22 cellular contexts compared by ENCODE assay signal in genomic region chr11:75602916-75603315, GRCh38. TPM values are rescaled to one million over a fixed set of nuclear protein-coding genes. Genes with fewer than 3 reads are reported as not detected.
DNase-seq lines count a peak whose midpoint lies in the region; ATAC-seq and TF ChIP-seq lines count a peak whose summit lies in the region.
"Had no signal": no experiment of that assay in that cellular context is flagged by ENCODE, and none has a peak within 500 bp of the region (broad histone marks: within the 10 kb centered on the region; RNA-seq: fewer than 3 reads in every experiment).

No MANE protein-coding gene starts in this region.

- no peaks in the 10 kb centered on the region for H3K36me3 ChIP-seq in ACC112 (ENCODE audit: insufficient read depth, low read length)
- H3K36me3 ChIP-seq: right atrium auricular region, WERI-Rb-1 had no signal

- no peaks in the 10 kb centered on the region for H3K27me3 ChIP-seq in ACC112 (ENCODE audit: insufficient read depth, low read length)
- H3K27me3 ChIP-seq: body of pancreas, right atrium auricular region had no signal

- H3K4me3 ChIP-seq in ACC112 (ENCODE audit: low read depth, low read length) = no peak overlapping the region
- H3K4me3 ChIP-seq: body of pancreas, GM12878, right atrium auricular region had no signal

- H3K36me3 Mint-ChIP-seq in HFFc6 (ENCODE audit: low read depth) (no peaks in the 10 kb centered on the region), glutamatergic neuron (ENCODE audit: unreplicated experiment) (peaks cover 18% of the 10 kb centered on the region)
- H3K36me3 Mint-ChIP-seq: stimulated activated memory B cell treated with anti-CD40 and anti-IgM and Interleukin-4, amounts not matched to agents 10 μg/mL and 1 μg/mL and 100 μg/mL, for 72 hours; T-cell had no signal

- no peak for ATAC-seq in HG02870 (IDR thresholded peaks at IDR 0.05; ENCODE audit: unreplicated experiment)
- ATAC-seq in GM19328 (IDR thresholded peaks at IDR 0.05; ENCODE audit: unreplicated experiment) = no peak
- ATAC-seq in GM18861 (IDR thresholded peaks at IDR 0.05; ENCODE audit: unreplicated experiment) = no peak
- ATAC-seq: body of pancreas; GM12878; stimulated activated memory B cell treated with anti-CD40 and anti-IgM and Interleukin-4, amounts not matched to agents 10 μg/mL and 1 μg/mL and 100 μg/mL, for 72 hours; T-cell had no signal

- H3K4me1 Mint-ChIP-seq in HFFc6 (ENCODE audit: low read depth) (peaks cover 31% of the 10 kb centered on the region), glutamatergic neuron (ENCODE audit: low read depth, unreplicated experiment) (peaks cover 24% of the 10 kb centered on the region)
- H3K4me1 Mint-ChIP-seq: stimulated activated memory B cell treated with anti-CD40 and anti-IgM and Interleukin-4, amounts not matched to agents 10 μg/mL and 1 μg/mL and 100 μg/mL, for 72 hours; T-cell had no signal

- H3K9me3 Mint-ChIP-seq in HFFc6 = no peaks in the 10 kb centered on the region
- H3K9me3 Mint-ChIP-seq in glutamatergic neuron (ENCODE audit: unreplicated experiment) = peaks cover 6% of the 10 kb centered on the region
- H3K9me3 Mint-ChIP-seq: activated naive CD4-positive, alpha-beta T cell treated with anti-CD3 and anti-CD28 coated beads for 36 hours; stimulated activated memory B cell treated with anti-CD40 and anti-IgM and Interleukin-4, amounts not matched to agents 10 μg/mL and 1 μg/mL and 100 μg/mL, for 72 hours; T-cell had no signal

- DNase-seq in HFFc6 (no peak), SW480 (ENCODE audit: low spot score) (peak; percentile 33), glutamatergic neuron (no peak), NCI-H82 treated with DMSO at 0.1 percent for 48 hours (lab: John Stamatoyannopoulos, UW; ENCODE audit: unreplicated experiment) (no peak)
- DNase-seq: activated CD4-positive, alpha-beta T cell treated with anti-CD3 and anti-CD28 coated beads, Interleukin-2, amount 50 U/mL, for 4 hours; activated naive CD4-positive, alpha-beta T cell treated with anti-CD3 and anti-CD28 coated beads for 36 hours; activated T-cell treated with anti-CD3 and anti-CD28 coated beads for 4 hours; body of pancreas; GF-D8; NCI-H1436 treated with DMSO at 0.1 percent for 48 hours; occipital lobe; RPMI8226; stimulated activated CD4-positive, alpha-beta T cell treated with anti-CD3 and anti-CD28 coated beads, Interleukin-15, amount 100 ng/mL, for 24 hours; T-cell; WERI-Rb-1 had no signal

- H3K27ac ChIP-seq in ACC112 (ENCODE audit: low read depth, low read length) = peak overlapping the region; percentile 93
- H3K27ac ChIP-seq: right atrium auricular region, WERI-Rb-1 had no signal

- H3K27me3 Mint-ChIP-seq in HFFc6 (ENCODE audit: insufficient read depth) = peaks cover 14% of the 10 kb centered on the region
- H3K27me3 Mint-ChIP-seq in glutamatergic neuron (ENCODE audit: unreplicated experiment) = peaks cover 11% of the 10 kb centered on the region

- TF ChIP-seq CTCF in HFFc6 (IDR thresholded peaks at IDR 0.05) (no peak), glutamatergic neuron (IDR thresholded peaks at IDR 0.05; ENCODE audit: partially characterized antibody, unreplicated experiment) (no peak)

- H3K4me1 ChIP-seq in ACC112 (ENCODE audit: control insufficient read depth, insufficient read depth, low read length, unreplicated experiment) = peaks cover 29% of the 10 kb centered on the region
- H3K4me1 ChIP-seq: body of pancreas, right atrium auricular region had no signal

- no peaks in the 10 kb centered on the region for H3K79me2 ChIP-seq in ACC112 (ENCODE audit: control insufficient read depth, insufficient read depth, low read length, unreplicated experiment)

- peak overlapping the region; percentile 63; the same call in 1 of the 2 replicates for H3K27ac Mint-ChIP-seq in HFFc6
- H3K27ac Mint-ChIP-seq in glutamatergic neuron (ENCODE audit: unreplicated experiment) = peak overlapping the region; percentile 74
- H3K27ac Mint-ChIP-seq: activated naive CD4-positive, alpha-beta T cell treated with anti-CD3 and anti-CD28 coated beads for 36 hours; stimulated activated memory B cell treated with anti-CD40 and anti-IgM and Interleukin-4, amounts not matched to agents 10 μg/mL and 1 μg/mL and 100 μg/mL, for 72 hours; T-cell had no signal

- H2AFZ ChIP-seq in ACC112 (ENCODE audit: low read length, unreplicated experiment) = no peak overlapping the region

- H3K4me3 Mint-ChIP-seq in HFFc6 (peak overlapping the region; percentile 52), glutamatergic neuron (ENCODE audit: unreplicated experiment) (no peak overlapping the region)
- H3K4me3 Mint-ChIP-seq: activated naive CD4-positive, alpha-beta T cell treated with anti-CD3 and anti-CD28 coated beads for 36 hours; stimulated activated memory B cell treated with anti-CD40 and anti-IgM and Interleukin-4, amounts not matched to agents 10 μg/mL and 1 μg/mL and 100 μg/mL, for 72 hours; T-cell had no signal

RNA-seq across cellular contexts. Expression of gene SERPINH1, which starts 40.9 kb away (rescaled TPM):
- 100 to 1,000 TPM; 527 to 680 (median 557) TPM for total RNA-seq in HFFc6 (2021; fragmentation: NEBNext Ultra II Directional; extraction: Animal tissue kit (Norgen Biotek cat#: 25700))
- total RNA-seq in glutamatergic neuron (ENCODE audit: unreplicated experiment) = 35.0 TPM

Comparison
In these comparisons a context has a peak if more than half of its experiments do, and no peak if none do; other contexts are left out.
1. RNA of gene SERPINH1, which starts 40.9 kb away (total RNA-seq): 527 to 680 TPM in HFFc6; 35.0 TPM in glutamatergic neuron (single experiment); every median in the first group is over 10 times any median in the second.